1 cellular context compared by ENCODE assay signal in genomic region chr1:204080163-204080903, GRCh38.
TF ChIP-seq lines count a peak whose summit lies in the region.

No MANE protein-coding gene starts in this region.

TF ChIP-seq in WTC11, 78 proteins besides CTCF, POLR2A, EP300 and RAD21 (continued from another document):
- TF ChIP-seq ERG (CRISPR knock-in tag; IDR thresholded peaks at IDR 0.05) (no peak), ZBTB21 (CRISPR knock-in tag; IDR thresholded peaks at IDR 0.05; ENCODE audit: borderline replicate concordance) (no peak), ZNF317 (CRISPR knock-in tag; IDR thresholded peaks at IDR 0.05; ENCODE audit: borderline replicate concordance, low read depth) (no peak), OVOL2 (CRISPR knock-in tag; IDR thresholded peaks at IDR 0.05; ENCODE audit: borderline replicate concordance) (no peak), MXD4 (CRISPR knock-in tag; IDR thresholded peaks at IDR 0.05; ENCODE audit: borderline replicate concordance) (no peak), ZNF121 (CRISPR knock-in tag; IDR thresholded peaks at IDR 0.05) (0 out of 2 replicates have a peak, but pooled peaks have one; percentile 76), PRRX2 (CRISPR knock-in tag; IDR thresholded peaks at IDR 0.05) (no peak), IRF2 (CRISPR knock-in tag; IDR thresholded peaks at IDR 0.05; ENCODE audit: borderline replicate concordance, low read depth) (no peak), STAT6 (CRISPR knock-in tag; conservative IDR thresholded peaks at IDR 0.05; ENCODE audit: low read depth) (no peak)
